Comparison of ENCODE assay signal across 2 cellular contexts in the genomic region with DNA sequence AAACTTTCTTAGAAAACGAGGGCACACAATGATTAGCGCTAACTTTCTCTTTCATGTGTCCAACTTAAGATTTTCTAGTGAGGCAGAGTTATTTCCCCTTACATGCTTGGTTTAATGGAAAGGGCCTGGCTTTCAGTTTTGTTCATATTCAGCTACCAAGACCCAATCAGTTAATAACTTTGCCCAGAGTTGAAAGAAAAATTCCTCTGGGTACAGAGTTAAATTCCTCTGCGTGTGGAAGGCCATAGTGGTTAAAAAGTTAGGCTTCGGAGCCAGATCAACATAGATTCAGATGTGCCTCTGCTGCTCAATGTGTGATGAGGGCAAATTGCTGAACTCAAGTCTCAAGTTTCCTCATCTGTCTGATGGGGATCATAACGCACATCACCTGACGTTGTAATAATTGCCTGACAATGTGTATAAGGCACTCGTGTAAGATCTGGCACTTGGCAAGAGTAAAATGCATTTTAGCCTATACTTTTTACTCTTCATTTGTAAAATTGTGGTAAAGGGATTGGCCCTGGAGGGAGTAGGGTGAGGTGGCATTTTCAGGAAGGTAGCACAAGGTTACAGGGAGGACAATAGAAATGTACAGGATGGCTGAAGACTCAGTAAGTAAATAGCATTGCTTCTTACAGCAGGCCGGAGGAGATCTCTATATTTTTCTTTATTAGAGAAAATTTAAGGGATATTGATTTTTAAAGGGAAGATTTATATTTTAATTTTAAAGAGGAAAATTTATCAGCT.
TF ChIP-seq lines count a peak whose summit lies in the region.

No MANE protein-coding gene starts in this region.

TF ChIP-seq in SK-N-SH, 30 proteins besides CTCF, POLR2A, EP300 and RAD21 (continued from another document):
- TF ChIP-seq, protein P1, sequence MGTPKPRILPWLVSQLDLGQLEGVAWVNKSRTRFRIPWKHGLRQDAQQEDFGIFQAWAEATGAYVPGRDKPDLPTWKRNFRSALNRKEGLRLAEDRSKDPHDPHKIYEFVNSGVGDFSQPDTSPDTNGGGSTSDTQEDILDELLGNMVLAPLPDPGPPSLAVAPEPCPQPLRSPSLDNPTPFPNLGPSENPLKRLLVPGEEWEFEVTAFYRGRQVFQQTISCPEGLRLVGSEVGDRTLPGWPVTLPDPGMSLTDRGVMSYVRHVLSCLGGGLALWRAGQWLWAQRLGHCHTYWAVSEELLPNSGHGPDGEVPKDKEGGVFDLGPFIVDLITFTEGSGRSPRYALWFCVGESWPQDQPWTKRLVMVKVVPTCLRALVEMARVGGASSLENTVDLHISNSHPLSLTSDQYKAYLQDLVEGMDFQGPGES (IDR thresholded peaks at IDR 0.05; ENCODE audit: low read depth, low read length): no peak
- TF ChIP-seq YY1 (IDR thresholded peaks at IDR 0.05; ENCODE audit: low read depth) (no peak), SMC3 (IDR thresholded peaks at IDR 0.05; ENCODE audit: low read depth, low read length) (no peak), RXRA (IDR thresholded peaks at IDR 0.05; ENCODE audit: borderline replicate concordance, low read depth) (no peak), NFIC (IDR thresholded peaks at IDR 0.05; ENCODE audit: borderline replicate concordance) (no peak), TCF12 (IDR thresholded peaks at IDR 0.05) (no peak), MAX (IDR thresholded peaks at IDR 0.05; ENCODE audit: low read depth) (no peak), RCOR1 (IDR thresholded peaks at IDR 0.05; ENCODE audit: low read length) (no peak), SIN3A (IDR thresholded peaks at IDR 0.05; ENCODE audit: borderline replicate concordance, low read depth, low read length) (no peak), JUND (IDR thresholded peaks at IDR 0.05) (no peak), TEAD4 (IDR thresholded peaks at IDR 0.05; ENCODE audit: borderline replicate concordance, insufficient read depth) (no peak)

TF ChIP-seq in SK-N-SH treated with all-trans-retinoic acid at 6 μM for 48 hours, 23 proteins besides CTCF, POLR2A, EP300 and RAD21 (continued from another document):
- TF ChIP-seq, protein P2, sequence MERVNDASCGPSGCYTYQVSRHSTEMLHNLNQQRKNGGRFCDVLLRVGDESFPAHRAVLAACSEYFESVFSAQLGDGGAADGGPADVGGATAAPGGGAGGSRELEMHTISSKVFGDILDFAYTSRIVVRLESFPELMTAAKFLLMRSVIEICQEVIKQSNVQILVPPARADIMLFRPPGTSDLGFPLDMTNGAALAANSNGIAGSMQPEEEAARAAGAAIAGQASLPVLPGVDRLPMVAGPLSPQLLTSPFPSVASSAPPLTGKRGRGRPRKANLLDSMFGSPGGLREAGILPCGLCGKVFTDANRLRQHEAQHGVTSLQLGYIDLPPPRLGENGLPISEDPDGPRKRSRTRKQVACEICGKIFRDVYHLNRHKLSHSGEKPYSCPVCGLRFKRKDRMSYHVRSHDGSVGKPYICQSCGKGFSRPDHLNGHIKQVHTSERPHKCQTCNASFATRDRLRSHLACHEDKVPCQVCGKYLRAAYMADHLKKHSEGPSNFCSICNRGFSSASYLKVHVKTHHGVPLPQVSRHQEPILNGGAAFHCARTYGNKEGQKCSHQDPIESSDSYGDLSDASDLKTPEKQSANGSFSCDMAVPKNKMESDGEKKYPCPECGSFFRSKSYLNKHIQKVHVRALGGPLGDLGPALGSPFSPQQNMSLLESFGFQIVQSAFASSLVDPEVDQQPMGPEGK (CRISPR knock-in tag; IDR thresholded peaks at IDR 0.05; ENCODE audit: borderline replicate concordance): no peak
- TF ChIP-seq CSDC2 (CRISPR knock-in tag; IDR thresholded peaks at IDR 0.05) (no peak), TOX (CRISPR knock-in tag; IDR thresholded peaks at IDR 0.05; ENCODE audit: borderline replicate concordance) (no peak), ZNF565 (CRISPR knock-in tag; conservative IDR thresholded peaks at IDR 0.05; ENCODE audit: low read depth) (no peak), GLIS3 (CRISPR knock-in tag; IDR thresholded peaks at IDR 0.05) (no peak), TCF4 (CRISPR knock-in tag; IDR thresholded peaks at IDR 0.05; ENCODE audit: borderline replicate concordance) (no peak), OSR1 (CRISPR knock-in tag; IDR thresholded peaks at IDR 0.05) (no peak), ISL1 (CRISPR knock-in tag; IDR thresholded peaks at IDR 0.05) (no peak), CREB5 (CRISPR knock-in tag; IDR thresholded peaks at IDR 0.05; ENCODE audit: low read depth) (no peak), ESRRG (CRISPR knock-in tag; IDR thresholded peaks at IDR 0.05) (no peak), ZC3H10 (CRISPR knock-in tag; IDR thresholded peaks at IDR 0.05) (no peak), RARB (CRISPR knock-in tag; IDR thresholded peaks at IDR 0.05) (no peak), BACH2 (CRISPR knock-in tag; IDR thresholded peaks at IDR 0.05; ENCODE audit: borderline replicate concordance) (no peak)
- TF ChIP-seq, protein P3, sequence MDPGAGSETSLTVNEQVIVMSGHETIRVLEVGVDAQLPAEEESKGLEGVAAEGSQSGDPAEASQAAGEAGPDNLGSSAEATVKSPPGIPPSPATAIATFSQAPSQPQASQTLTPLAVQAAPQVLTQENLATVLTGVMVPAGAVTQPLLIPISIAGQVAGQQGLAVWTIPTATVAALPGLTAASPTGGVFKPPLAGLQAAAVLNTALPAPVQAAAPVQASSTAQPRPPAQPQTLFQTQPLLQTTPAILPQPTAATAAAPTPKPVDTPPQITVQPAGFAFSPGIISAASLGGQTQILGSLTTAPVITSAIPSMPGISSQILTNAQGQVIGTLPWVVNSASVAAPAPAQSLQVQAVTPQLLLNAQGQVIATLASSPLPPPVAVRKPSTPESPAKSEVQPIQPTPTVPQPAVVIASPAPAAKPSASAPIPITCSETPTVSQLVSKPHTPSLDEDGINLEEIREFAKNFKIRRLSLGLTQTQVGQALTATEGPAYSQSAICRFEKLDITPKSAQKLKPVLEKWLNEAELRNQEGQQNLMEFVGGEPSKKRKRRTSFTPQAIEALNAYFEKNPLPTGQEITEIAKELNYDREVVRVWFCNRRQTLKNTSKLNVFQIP (CRISPR knock-in tag; IDR thresholded peaks at IDR 0.05; ENCODE audit: borderline replicate concordance, low read depth): no peak
